ENCODE assay signal across 24 cellular contexts in genomic region chr6:7323074-7323473, GRCh38.
"Had no signal": no experiment of that assay in that cellular context is flagged by ENCODE, and none has a peak within 500 bp of the region (broad histone marks: within the 10 kb centered on the region; RNA-seq: fewer than 3 reads in every experiment).

No MANE protein-coding gene starts in this region.

- FAIRE-seq: endometrium, frontal cortex, small intestine had no signal

- H3K27ac ChIP-seq: neural progenitor cell, parathyroid adenoma, right lobe of liver, stomach, thyroid gland, vagina had no signal

- H3K4me2 ChIP-seq: neural progenitor cell had no signal

- H2AFZ ChIP-seq: neural progenitor cell, parathyroid adenoma had no signal

- H3K9ac ChIP-seq: neural progenitor cell, parathyroid adenoma had no signal

- H3K36me3 ChIP-seq: neural progenitor cell, right lobe of liver, stomach, thyroid gland, vagina had no signal

- H3K79me2 ChIP-seq: parathyroid adenoma had no signal

- H3K4me3 ChIP-seq: lung, mucosa of descending colon, neural progenitor cell, right lobe of liver, stomach, thyroid gland, vagina had no signal

- DNase-seq: cortex of kidney; effector memory CD8-positive, alpha-beta T cell; hypothalamus; immature natural killer cell; islet precursor cell; mesenchymal stem cell; mucosa of descending colon; naive B cell; right lobe of liver; small intestine; stimulated activated CD4-positive, alpha-beta T cell treated with anti-CD3 and anti-CD28 coated beads, Interleukin-12 subunit alpha, Interleukin-12 subunit beta, amount 100 ng/mL, for 4 hours; stimulated activated CD4-positive, alpha-beta T cell treated with anti-CD3 and anti-CD28 coated beads, Interleukin-2, amount 100 ng/mL, for 24 hours; stimulated activated CD4-positive, alpha-beta T cell treated with anti-CD3 and anti-CD28 coated beads, Interleukin-4, amount 100 ng/mL, for 24 hours; stimulated activated naive CD4-positive, alpha-beta T cell treated with Interleukin-2 at 50 U/mL for 16 hours; stomach; thyroid gland; trophoblast cell had no signal

- H3K27me3 ChIP-seq: neural progenitor cell, right lobe of liver, stomach, thyroid gland, vagina had no signal

- ATAC-seq: effector memory CD8-positive, alpha-beta T cell; mucosa of descending colon; right lobe of liver; stimulated activated effector memory CD8-positive, alpha-beta T cell treated with anti-CD3 and anti-CD28 coated beads, Interleukin-12 subunit alpha, Interleukin-12 subunit beta, amount 100 ng/mL, for 72 hours had no signal

- H3K4me1 ChIP-seq: neural progenitor cell, parathyroid adenoma, right lobe of liver, stomach, thyroid gland, vagina had no signal

- H3K9me3 ChIP-seq: mucosa of descending colon, right lobe of liver, stomach, thyroid gland, vagina had no signal
